8 cellular contexts compared by ENCODE assay signal in genomic region chr19:57803594-57804325, GRCh38.
DNase-seq lines count a peak whose midpoint lies in the region; ATAC-seq lines count a peak whose summit lies in the region.

No MANE protein-coding gene starts in this region.

- peaks cover 8% of the 10 kb centered on the region for H3K36me3 ChIP-seq in adipocyte (ENCODE audit: control insufficient read depth, insufficient read depth, low read length, severe bottlenecking)

- peaks cover 21% of the 10 kb centered on the region for H3K4me1 Mint-ChIP-seq in activated naive CD4-positive, alpha-beta T cell treated with anti-CD3 and anti-CD28 coated beads, Interleukin-2, amount 10 ng/mL, durations not matched to agents 7 days and 5 days

- no peaks in the 10 kb centered on the region for H3K9me3 ChIP-seq in adipocyte (ENCODE audit: control insufficient read depth, low read length)

- no peaks in the 10 kb centered on the region for H3K9me3 Mint-ChIP-seq in activated naive CD4-positive, alpha-beta T cell treated with anti-CD3 and anti-CD28 coated beads, Interleukin-2, amount 10 ng/mL, durations not matched to agents 7 days and 5 days

- ATAC-seq in HG03460 (IDR thresholded peaks at IDR 0.05; ENCODE audit: unreplicated experiment), result no peak
- no peak for ATAC-seq in HG02970 (IDR thresholded peaks at IDR 0.05; ENCODE audit: low FRiP score, unreplicated experiment)
- no peak for ATAC-seq in GM18909 (IDR thresholded peaks at IDR 0.05; ENCODE audit: poor library complexity, unreplicated experiment)

- H3K27me3 Mint-ChIP-seq in activated naive CD4-positive, alpha-beta T cell treated with anti-CD3 and anti-CD28 coated beads, Interleukin-2, amount 10 ng/mL, durations not matched to agents 7 days and 5 days, result no peaks in the 10 kb centered on the region

- H3K4me3 Mint-ChIP-seq in activated naive CD4-positive, alpha-beta T cell treated with anti-CD3 and anti-CD28 coated beads, Interleukin-2, amount 10 ng/mL, durations not matched to agents 7 days and 5 days, result peak overlapping the region; percentile 17

- peaks cover 59% of the 10 kb centered on the region for H3K36me3 Mint-ChIP-seq in activated naive CD4-positive, alpha-beta T cell treated with anti-CD3 and anti-CD28 coated beads, Interleukin-2, amount 10 ng/mL, durations not matched to agents 7 days and 5 days

- peak overlapping the region; percentile 83 for H3K9ac ChIP-seq in adipocyte (ENCODE audit: low read length)

- H3K27ac Mint-ChIP-seq in activated naive CD4-positive, alpha-beta T cell treated with anti-CD3 and anti-CD28 coated beads, Interleukin-2, amount 10 ng/mL, durations not matched to agents 7 days and 5 days, result peak overlapping the region; percentile 76

- H3K4me1 ChIP-seq in adipocyte (ENCODE audit: control insufficient read depth, insufficient read depth, low read length), result peaks cover 17% of the 10 kb centered on the region

- CTCF ChIA-PET in activated naive CD4-positive, alpha-beta T cell treated with anti-CD3 and anti-CD28 coated beads, Interleukin-2, amount 10 ng/mL, durations not matched to agents 7 days and 5 days (lab: Charles Lee), result no interaction called here

- H3K4me3 ChIP-seq in adipocyte (ENCODE audit: low read length), result peak overlapping the region; percentile 79

- no peaks in the 10 kb centered on the region for H3K27me3 ChIP-seq in adipocyte (replicated peaks; ENCODE audit: control insufficient read depth, insufficient read depth, low read length)

- DNase-seq in activated naive CD4-positive, alpha-beta T cell treated with anti-CD3 and anti-CD28 coated beads, Interleukin-2, amount 10 ng/mL, durations not matched to agents 7 days and 5 days, result peak; percentile 28
- DNase-seq in activated naive CD4-positive, alpha-beta T cell treated with Interleukin-2 at 50 U/mL for 16 hours, result no peak
- peak; percentile 63 for DNase-seq in adipocyte (ENCODE audit: low read depth)
- peak; percentile 53 for DNase-seq in hepatic stellate cell (ENCODE audit: low spot score)
- peak; percentile 83 for DNase-seq in retina
